9 cellular contexts compared by ENCODE assay signal in genomic region chr2:23939054-23939436, GRCh38. TPM values are rescaled to one million over a fixed set of nuclear protein-coding genes. Genes with fewer than 3 reads are reported as not detected.
DNase-seq lines count a peak whose midpoint lies in the region; ATAC-seq, FAIRE-seq and TF ChIP-seq lines count a peak whose summit lies in the region.
"Had no signal": no experiment of that assay in that cellular context is flagged by ENCODE, and none has a peak within 500 bp of the region (broad histone marks: within the 10 kb centered on the region; RNA-seq: fewer than 3 reads in every experiment).

No MANE protein-coding gene starts in this region.

- H3K79me2 ChIP-seq in keratinocyte (ENCODE audit: control insufficient read depth, insufficient read depth, low read length): peaks cover 31% of the 10 kb centered on the region

- no peak for FAIRE-seq in keratinocyte (lab: Jason Lieb, UNC)

- peak overlapping the region; percentile 83 for H3K4me3 Mint-ChIP-seq in activated T-cell treated with anti-CD3 and anti-CD28 coated beads, Interleukin-2, amount 50 U/mL, for 24 hours

- H3K4me1 ChIP-seq in keratinocyte (ENCODE audit: control insufficient read depth, extremely low read depth, insufficient read depth, low read length): peaks cover 13% of the 10 kb centered on the region
- H3K4me1 ChIP-seq in suprapubic skin: peaks cover 16% of the 10 kb centered on the region

- dilution Hi-C loops in keratinocyte (cut with MboI; ENCODE audit: extremely low pct_ligation_motif_present, low sequenced_read_pairs): no loop called here

- peaks cover 22% of the 10 kb centered on the region for H3K4me1 Mint-ChIP-seq in activated T-cell treated with anti-CD3 and anti-CD28 coated beads, Interleukin-2, amount 50 U/mL, for 24 hours (ENCODE audit: low read depth)

- ATAC-seq in activated naive CD4-positive, alpha-beta T cell treated with anti-CD3 and anti-CD28 coated beads, Interleukin-2, amount 50 U/mL, for 72 hours: no peak
- no peak for ATAC-seq in GM21528 (IDR thresholded peaks at IDR 0.05; ENCODE audit: low FRiP score, unreplicated experiment)
- ATAC-seq: HCT116 had no signal

- H3K27me3 ChIP-seq in keratinocyte (ENCODE audit: control insufficient read depth, extremely low read depth, insufficient read depth, low read length): no peaks in the 10 kb centered on the region
- no peaks in the 10 kb centered on the region for H3K27me3 ChIP-seq in suprapubic skin

- no peak overlapping the region for H3K27ac ChIP-seq in keratinocyte (ENCODE audit: control insufficient read depth, insufficient read depth, low read length)
- peak overlapping the region; percentile 95 for H3K27ac ChIP-seq in suprapubic skin

- H3K9me3 ChIP-seq in keratinocyte (ENCODE audit: control insufficient read depth, low read depth, low read length) (no peaks in the 10 kb centered on the region), suprapubic skin (no peaks in the 10 kb centered on the region)

- DNase-seq in activated T-cell treated with anti-CD3 and anti-CD28 coated beads, Interleukin-2, amount 50 U/mL, for 24 hours: no peak
- DNase-seq in activated T-cell treated with anti-CD3 and anti-CD28 coated beads for 4 hours (no peak), keratinocyte (ENCODE audit: low read depth, low spot score) (no peak), suprapubic skin (ENCODE audit: low spot score in 2 of 2) (no peak), NOMO-1 treated with dmso at 0.1 percent for 144 hours (lab: John Stamatoyannopoulos, UW; ENCODE audit: unreplicated experiment) (no peak)
- DNase-seq in activated naive CD4-positive, alpha-beta T cell treated with anti-CD3 and anti-CD28 coated beads, Interleukin-2, amount 50 U/mL, for 72 hours (ENCODE audit: low spot score in 2 of 2): no peak
- DNase-seq in activated CD8-positive, alpha-beta memory T cell treated with anti-CD3 and anti-CD28 coated beads for 24 hours: no peak

- WGBS in suprapubic skin: 58% methylated on average over 7 of the region's 7 CpGs

- H3K4me3 ChIP-seq in keratinocyte (ENCODE audit: control insufficient read depth in 2 of 3, extremely low read depth in 1 of 3, insufficient read depth in 2 of 3, low read depth in 1 of 3, low read length in 3 of 3): peak overlapping the region in 1 of 3 experiments; percentile 86
- peak overlapping the region; percentile 98 for H3K4me3 ChIP-seq in suprapubic skin

- TF ChIP-seq CTCF in keratinocyte (optimal IDR thresholded peaks at IDR 0.05 in 1 of 3, IDR thresholded peaks at IDR 0.05 in 1 of 3, conservative IDR thresholded peaks at IDR 0.05 in 1 of 3; ENCODE audit: extremely low read depth in 1 of 3, insufficient read depth in 2 of 3, low read length in 3 of 3) (no peak), suprapubic skin (IDR thresholded peaks at IDR 0.05) (no peak)

- H3K27ac Mint-ChIP-seq in activated T-cell treated with anti-CD3 and anti-CD28 coated beads, Interleukin-2, amount 50 U/mL, for 24 hours: peak overlapping the region; percentile 92
- peak overlapping the region; percentile 85 to 94 for H3K27ac Mint-ChIP-seq in activated naive CD4-positive, alpha-beta T cell treated with anti-CD3 and anti-CD28 coated beads, Interleukin-2, amount 50 U/mL, for 72 hours

- H3K36me3 ChIP-seq in keratinocyte (ENCODE audit: control insufficient read depth in 2 of 2, extremely low read depth in 1 of 2, insufficient read depth in 2 of 2, low read length in 2 of 2) (no peaks in the 10 kb centered on the region), suprapubic skin (no peaks in the 10 kb centered on the region)

- H3K36me3 Mint-ChIP-seq in activated T-cell treated with anti-CD3 and anti-CD28 coated beads, Interleukin-2, amount 50 U/mL, for 24 hours (ENCODE audit: low read depth): peaks cover 8% of the 10 kb centered on the region
- H3K36me3 Mint-ChIP-seq in activated naive CD4-positive, alpha-beta T cell treated with anti-CD3 and anti-CD28 coated beads, Interleukin-2, amount 50 U/mL, for 72 hours: peaks cover 7 to 19% of the 10 kb centered on the region in 2 donors

- peak overlapping the region; percentile 81 for H2AFZ ChIP-seq in keratinocyte (ENCODE audit: control insufficient read depth, low read length)

- TF ChIP-seq EP300 in suprapubic skin (IDR thresholded peaks at IDR 0.05): no peak

- H3K9ac ChIP-seq in keratinocyte (ENCODE audit: control insufficient read depth, extremely low read depth, insufficient read depth, low read length): peak overlapping the region; percentile 91

- no peaks in the 10 kb centered on the region for H4K20me1 ChIP-seq in keratinocyte (ENCODE audit: control insufficient read depth, extremely low read depth, insufficient read depth, low read length)

- TF ChIP-seq POLR2A in suprapubic skin (IDR thresholded peaks at IDR 0.05): no peak

- peaks cover 3% of the 10 kb centered on the region for H3K9me1 ChIP-seq in keratinocyte (ENCODE audit: control insufficient read depth, extremely low read depth, insufficient read depth, low read length)

- no peaks in the 10 kb centered on the region for H3K9me3 Mint-ChIP-seq in activated T-cell treated with anti-CD3 and anti-CD28 coated beads, Interleukin-2, amount 50 U/mL, for 24 hours
- H3K9me3 Mint-ChIP-seq in activated naive CD4-positive, alpha-beta T cell treated with anti-CD3 and anti-CD28 coated beads, Interleukin-2, amount 50 U/mL, for 72 hours: no peaks in the 10 kb centered on the region

- H3K4me2 ChIP-seq in keratinocyte (ENCODE audit: control insufficient read depth, extremely low read depth, insufficient read depth, low read depth, low read length): peak overlapping the region; percentile 96

- H3K27me3 Mint-ChIP-seq in activated T-cell treated with anti-CD3 and anti-CD28 coated beads, Interleukin-2, amount 50 U/mL, for 24 hours: peaks cover 10% of the 10 kb centered on the region

RNA-seq across cellular contexts. Expression of gene UBXN2A, which starts 1.2 kb away (rescaled TPM):
- 10 to 100 TPM in 1 of 2 donors, 1 to 10 TPM in 1; 9.3 to 13.0 TPM for total RNA-seq in activated naive CD4-positive, alpha-beta T cell treated with anti-CD3 and anti-CD28 coated beads, Interleukin-2, amount 50 U/mL, for 72 hours
- polyA plus RNA-seq in keratinocyte: 5.7 to 11.7 TPM (median 10.1 TPM) in 3 replicates
- 25.4 TPM for polyA plus RNA-seq in keratinocyte (2011; ENCODE audit: low read depth)
- 8.0 and 13.9 TPM in 2 replicates for polyA plus RNA-seq in keratinocyte (2011; cell fraction: cytosol; rRNA removed)
- polyA plus RNA-seq in keratinocyte (2011; cell fraction: nucleus; rRNA removed): 5.3 and 5.7 TPM in 2 replicates
- 10.3 and 11.8 TPM in 2 replicates for polyA plus RNA-seq in keratinocyte (2012; ENCODE audit: low replicate concordance)
- polyA minus RNA-seq in keratinocyte: 2.0 to 4.3 TPM (median 2.5 TPM) in 3 replicates
- 4.8 TPM for polyA minus RNA-seq in keratinocyte (2011; cell fraction: cytosol; rRNA and poly(A)+ RNA removed)
- 2.8 and 4.3 TPM in 2 replicates for polyA minus RNA-seq in keratinocyte (2011; cell fraction: nucleus; rRNA and poly(A)+ RNA removed)
- 10 to 100 TPM in 3 of 4 donors, 1 to 10 TPM in 1; 10.0 to 15.1 (median 12.1) TPM for total RNA-seq in suprapubic skin

RNA-seq across cellular contexts. Expression of gene ATAD2B, which starts 12.1 kb away (rescaled TPM):
- 10 to 100 TPM; 16.1 to 16.7 TPM for total RNA-seq in activated naive CD4-positive, alpha-beta T cell treated with anti-CD3 and anti-CD28 coated beads, Interleukin-2, amount 50 U/mL, for 72 hours
- polyA plus RNA-seq in keratinocyte: 2.7 to 4.4 TPM (median 3.6 TPM) in 3 replicates
- 26.2 TPM for polyA plus RNA-seq in keratinocyte (2011; ENCODE audit: low read depth)
- polyA plus RNA-seq in keratinocyte (2011; cell fraction: cytosol; rRNA removed): 1.1 and 2.4 TPM in 2 replicates
- polyA plus RNA-seq in keratinocyte (2011; cell fraction: nucleus; rRNA removed): 4.9 and 7.3 TPM in 2 replicates
- polyA plus RNA-seq in keratinocyte (2012; ENCODE audit: low replicate concordance): 2.7 and 6.5 TPM in 2 replicates
- 1.5 to 13.6 TPM (median 5.8 TPM) in 3 replicates for polyA minus RNA-seq in keratinocyte
- polyA minus RNA-seq in keratinocyte (2011; cell fraction: cytosol; rRNA and poly(A)+ RNA removed): 3.3 TPM
- polyA minus RNA-seq in keratinocyte (2011; cell fraction: nucleus; rRNA and poly(A)+ RNA removed): 17.6 and 35.5 TPM in 2 replicates
- total RNA-seq in suprapubic skin: 10 to 100 TPM; 28.8 to 81.9 (median 31.8) TPM
